11 cellular contexts compared by ENCODE assay signal in genomic region chr3:127254730-127255129, GRCh38. TPM values are rescaled to one million over a fixed set of nuclear protein-coding genes. Genes with fewer than 3 reads are reported as not detected.
DNase-seq lines count a peak whose midpoint lies in the region; ATAC-seq and TF ChIP-seq lines count a peak whose summit lies in the region.
"Had no signal": no experiment of that assay in that cellular context is flagged by ENCODE, and none has a peak within 500 bp of the region (broad histone marks: within the 10 kb centered on the region; RNA-seq: fewer than 3 reads in every experiment).

No MANE protein-coding gene starts in this region.

- DNase-seq in SIG-M5 treated with dmso at 0.1 percent for 504 hours (lab: John Stamatoyannopoulos, UW; ENCODE audit: unreplicated experiment): peak; percentile 6
- DNase-seq in SIG-M5 (lab: John Stamatoyannopoulos, UW): no peak
- DNase-seq in NCI-H1092 treated with DMSO at 0.1 percent for 48 hours (lab: John Stamatoyannopoulos, UW): peak; percentile 30
- DNase-seq in esophagus muscularis mucosa (ENCODE audit: extremely low spot score): peak; percentile 85
- DNase-seq in upper lobe of right lung: no peak
- DNase-seq in NOMO-1 treated with dmso at 0.1 percent for 144 hours (lab: John Stamatoyannopoulos, UW; ENCODE audit: unreplicated experiment): no peak
- DNase-seq in H7: no peak
- DNase-seq: midbrain had no signal

- no peak for TF ChIP-seq EP300 in esophagus muscularis mucosa (IDR thresholded peaks at IDR 0.05)

- intact Hi-C loops in esophagus muscularis mucosa (cut with DNase I) (no loop called here), upper lobe of right lung (cut with DNase I) (no loop called here)

- ATAC-seq in upper lobe of right lung (peak; percentile 68), GM19328 (IDR thresholded peaks at IDR 0.05; ENCODE audit: unreplicated experiment) (no peak)

- H3K9me3 ChIP-seq in esophagus muscularis mucosa (no peaks in the 10 kb centered on the region), upper lobe of right lung (no peaks in the 10 kb centered on the region)

- TF ChIP-seq CTCF in esophagus muscularis mucosa (IDR thresholded peaks at IDR 0.05) (no peak), upper lobe of right lung (IDR thresholded peaks at IDR 0.05) (peak; percentile 32)

- peaks cover 0 to 3% (median 0%) of the 10 kb centered on the region in 4 donors for H3K4me1 ChIP-seq in esophagus muscularis mucosa
- H3K4me1 ChIP-seq in upper lobe of right lung: no peaks in the 10 kb centered on the region
- H3K4me1 ChIP-seq: Caco-2 had no signal

- TF ChIP-seq POLR2A in esophagus muscularis mucosa (IDR thresholded peaks at IDR 0.05; ENCODE audit: low read depth): no peak

- 74% methylated on average over 9 of the region's 9 CpGs for WGBS in esophagus muscularis mucosa

- no peak overlapping the region for H3K4me3 ChIP-seq in esophagus muscularis mucosa
- no peak overlapping the region for H3K4me3 ChIP-seq in upper lobe of right lung
- no peak overlapping the region for H3K4me3 ChIP-seq in H7 (ENCODE audit: insufficient read depth, low read depth, low read length)

- H3K27ac ChIP-seq in esophagus muscularis mucosa (replicated peaks in 1 of 4): no peak overlapping the region
- H3K27ac ChIP-seq in upper lobe of right lung: no peak overlapping the region

- H3K36me3 ChIP-seq in esophagus muscularis mucosa: no peaks in the 10 kb centered on the region
- H3K36me3 ChIP-seq in upper lobe of right lung: no peaks in the 10 kb centered on the region
- no peaks in the 10 kb centered on the region for H3K36me3 ChIP-seq in H7 (replicated peaks; ENCODE audit: control insufficient read depth, insufficient read depth, low read length)

- H3K27me3 ChIP-seq in esophagus muscularis mucosa (peaks cover 0 to 28% (median 0%) of the 10 kb centered on the region in 4 donors), upper lobe of right lung (no peaks in the 10 kb centered on the region), H7 (ENCODE audit: control insufficient read depth, insufficient read depth, low read length) (no peaks in the 10 kb centered on the region)

RNA-seq across cellular contexts. Expression of gene PRR20G, which starts 33.1 kb away (rescaled TPM):
- not detected for total RNA-seq in esophagus muscularis mucosa
- not detected for total RNA-seq in upper lobe of right lung
- total RNA-seq in H7 (2014; rRNA removed; shearing (Covaris generic)): 0.22 TPM in 1 of 2 replicates, not detected in the other
- total RNA-seq: Caco-2, endothelial cell of umbilical vein had no signal

Comparison
In these comparisons a context has a peak if more than half of its experiments do, and no peak if none do; other contexts are left out.
1. DNase-seq: peak in SIG-M5 treated with dmso at 0.1 percent for 504 hours (single experiment), NCI-H1092 treated with DMSO at 0.1 percent for 48 hours (single experiment) and esophagus muscularis mucosa (single experiment); none in SIG-M5 (single experiment), upper lobe of right lung (single experiment), NOMO-1 treated with dmso at 0.1 percent for 144 hours (single experiment) and H7 (single experiment).